Comparison of ENCODE assay signal across 9 cellular contexts in genomic region chr1:193479187-193479586, GRCh38.
A peak's percentile ranks its signal among the peaks of the same experiment; 100 is the strongest.
DNase-seq lines count a peak whose midpoint lies in the region; ATAC-seq and TF ChIP-seq lines count a peak whose summit lies in the region.
"Had no signal": no experiment of that assay in that cellular context is flagged by ENCODE, and none has a peak within 500 bp of the region (broad histone marks: within the 10 kb centered on the region; RNA-seq: fewer than 3 reads in every experiment).

No MANE protein-coding gene starts in this region.

- TF ChIP-seq CTCF in foreskin fibroblast (IDR thresholded peaks at IDR 0.05; ENCODE audit: low read depth, low read length): no peak

- DNase-seq in left colon: peak in 1 of 2 donors; percentile 23
- no peak for DNase-seq in foreskin fibroblast
- no peak for DNase-seq in NCI-H345 treated with DMSO at 0.1 percent for 48 hours (lab: John Stamatoyannopoulos, UW; ENCODE audit: unreplicated experiment)
- no peak for DNase-seq in hippocampal formation (lab: John Stamatoyannopoulos, UW)
- no peak for DNase-seq in NCI-H524 (lab: John Stamatoyannopoulos, UW)
- DNase-seq: IMR-90 had no signal

- intact Hi-C loops in left colon (cut with DNase I, micrococcal nuclease): no loop called here

- no peak overlapping the region for H3K4me3 ChIP-seq in foreskin fibroblast (ENCODE audit: low read depth in 1 of 2, low read length in 2 of 2)

- ATAC-seq in GM19043 (IDR thresholded peaks at IDR 0.05; ENCODE audit: low read depth, unreplicated experiment) (peak; percentile 97), HG03097 (IDR thresholded peaks at IDR 0.05; ENCODE audit: low FRiP score, unreplicated experiment) (peak; percentile 99), left colon (peak; percentile 22)
- peak; percentile 82 to 85 for ATAC-seq in activated CD4-positive, CD25-positive, alpha-beta regulatory T cell treated with anti-CD3 and anti-CD28 coated beads, Interleukin-2, amount 50 U/mL, for 24 hours

Comparison
In these comparisons a context has a peak if more than half of its experiments do, and no peak if none do; other contexts are left out.
1. ATAC-seq: peak in every context shown above with its lines; median percentile 99 in HG03097; 97 in GM19043; 84 in activated CD4-positive, CD25-positive, alpha-beta regulatory T cell treated with anti-CD3 and anti-CD28 coated beads, Interleukin-2, amount 50 U/mL, for 24 hours; 22 in left colon.